ENCODE assay signal across 39 cellular contexts in the genomic region with DNA sequence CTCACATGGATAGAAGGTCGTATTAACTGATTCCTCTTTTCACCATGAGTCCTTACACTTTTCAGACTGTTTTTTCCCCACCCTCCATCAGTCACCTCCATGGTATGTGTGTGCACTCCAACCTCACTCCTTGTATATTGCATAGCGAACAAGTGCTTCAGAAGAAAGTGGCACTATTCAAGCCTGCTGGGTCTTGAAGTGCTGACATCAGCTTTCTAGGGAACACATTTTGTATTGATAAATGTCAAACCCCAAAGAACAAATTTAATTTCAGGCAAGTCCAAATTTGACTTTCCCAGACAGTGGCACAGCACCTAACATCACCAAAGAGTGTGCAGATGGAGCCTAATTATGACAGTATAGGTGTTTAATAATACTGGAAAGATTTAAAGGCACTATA.
"Had no signal": no experiment of that assay in that cellular context is flagged by ENCODE, and none has a peak within 500 bp of the region (broad histone marks: within the 10 kb centered on the region; RNA-seq: fewer than 3 reads in every experiment).

No MANE protein-coding gene starts in this region.

- H3K4me3 Mint-ChIP-seq: activated naive CD4-positive, alpha-beta T cell treated with anti-CD3 and anti-CD28 coated beads for 36 hours; activated naive CD4-positive, alpha-beta T cell treated with anti-CD3 and anti-CD28 coated beads, Interleukin-2, amount 10 ng/mL, durations not matched to agents 7 days and 5 days; activated naive CD4-positive, alpha-beta T cell treated with anti-CD3 and anti-CD28 coated beads, Interleukin-2, amount 50 U/mL, for 24 hours; activated naive CD8-positive, alpha-beta T cell; activated naive CD8-positive, alpha-beta T cell treated with anti-CD3 and anti-CD28 coated beads for 36 hours; activated naive CD8-positive, alpha-beta T cell treated with anti-CD3 and anti-CD28 coated beads, Interleukin-2, amount 10 ng/mL, durations not matched to agents 7 days and 5 days; activated naive CD8-positive, alpha-beta T cell treated with anti-CD3 and anti-CD28 coated beads, Interleukin-2, amount 50 U/mL, for 24 hours; activated T-cell treated with anti-CD3 and anti-CD28 coated beads, Interleukin-2, amount 50 U/mL, for 24 hours; activated T-cell treated with anti-CD3 and anti-CD28 coated beads, Interleukin-2, amount 50 U/mL, for 4 hours; activated T-cell treated with anti-CD3 and anti-CD28 coated beads, Interleukin-2, amount 50 U/mL, for 72 hours; activated T-helper 1 cell treated with anti-CD3 and anti-CD28 coated beads, Interleukin-12 subunit alpha, Interleukin-12 subunit beta, Interleukin-2, Interleukin-4 antibody, amounts not matched to agents 30 ng/mL and 10 ng/mL and 1 ng/mL, durations not matched to agents 14 hours and 24 hours and 36 hours; activated T-helper 17 cell treated with anti-CD3 and anti-CD28 coated beads, Interleukin-2, amount 50 U/mL, for 72 hours; brain; central memory CD8-positive, alpha-beta T cell had no signal

- H3K27me3 ChIP-seq: adrenal gland, ascending aorta, body of pancreas, brain microvascular endothelial cell, breast epithelium, cardiac muscle cell had no signal

- H3K36me3 ChIP-seq: adrenal gland, ascending aorta, brain microvascular endothelial cell, breast epithelium, cardiac muscle cell had no signal

- H3K4me1 Mint-ChIP-seq: activated naive CD4-positive, alpha-beta T cell treated with anti-CD3 and anti-CD28 coated beads, Interleukin-2, amount 10 ng/mL, durations not matched to agents 7 days and 5 days; activated naive CD4-positive, alpha-beta T cell treated with anti-CD3 and anti-CD28 coated beads, Interleukin-2, amount 50 U/mL, for 24 hours; activated naive CD8-positive, alpha-beta T cell treated with anti-CD3 and anti-CD28 coated beads for 36 hours; activated naive CD8-positive, alpha-beta T cell treated with anti-CD3 and anti-CD28 coated beads, Interleukin-2, amount 10 ng/mL, durations not matched to agents 7 days and 5 days; activated naive CD8-positive, alpha-beta T cell treated with anti-CD3 and anti-CD28 coated beads, Interleukin-2, amount 50 U/mL, for 24 hours; activated T-helper 17 cell treated with anti-CD3 and anti-CD28 coated beads, Interleukin-2, amount 50 U/mL, for 72 hours; central memory CD8-positive, alpha-beta T cell had no signal

- H3K9me3 Mint-ChIP-seq: activated naive CD4-positive, alpha-beta T cell treated with anti-CD3 and anti-CD28 coated beads, Interleukin-2, amount 50 U/mL, for 24 hours; activated naive CD8-positive, alpha-beta T cell treated with anti-CD3 and anti-CD28 coated beads, Interleukin-2, amount 50 U/mL, for 24 hours; brain had no signal

- H3K9me3 ChIP-seq: adrenal gland, ascending aorta, body of pancreas had no signal

- DNase-seq: activated effector memory CD4-positive, alpha-beta T cell treated with anti-CD3 and anti-CD28 coated beads, Interleukin-2, amount 50 U/mL, for 16 hours; activated effector memory CD4-positive, alpha-beta T cell treated with Interleukin-2 at 50 U/mL for 16 hours; activated gamma-delta T cell; activated gamma-delta T cell treated with Interleukin-2 at 50 U/mL for 16 hours; activated naive CD4-positive, alpha-beta T cell; activated naive CD4-positive, alpha-beta T cell treated with anti-CD3 and anti-CD28 coated beads for 36 hours; activated naive CD4-positive, alpha-beta T cell treated with anti-CD3 and anti-CD28 coated beads, Interleukin-2, amount 10 ng/mL, durations not matched to agents 7 days and 5 days; activated naive CD4-positive, alpha-beta T cell treated with anti-CD3 and anti-CD28 coated beads, Interleukin-2, amount 50 U/mL, for 16 hours; activated naive CD4-positive, alpha-beta T cell treated with Interleukin-2 at 50 U/mL for 16 hours; activated naive CD8-positive, alpha-beta T cell treated with anti-CD3 and anti-CD28 coated beads for 36 hours; activated naive CD8-positive, alpha-beta T cell treated with anti-CD3 and anti-CD28 coated beads, Interleukin-2, amount 10 ng/mL, durations not matched to agents 7 days and 5 days; activated naive CD8-positive, alpha-beta T cell treated with anti-CD3 and anti-CD28 coated beads, Interleukin-2, amount 50 U/mL, for 24 hours; activated T-cell treated with anti-CD3 and anti-CD28 coated beads, Interleukin-2, amount 50 U/mL, for 1 hour; activated T-cell treated with anti-CD3 and anti-CD28 coated beads, Interleukin-2, amount 50 U/mL, for 24 hours; activated T-cell treated with anti-CD3 and anti-CD28 coated beads, Interleukin-2, amount 50 U/mL, for 4 hours; activated T-cell treated with anti-CD3 and anti-CD28 coated beads, Interleukin-2, amount 50 U/mL, for 48 hours; activated T-cell treated with anti-CD3 and anti-CD28 coated beads, Interleukin-2, amount 50 U/mL, for 72 hours; adrenal gland; amniotic stem cell; amygdala; anterior cingulate cortex; body of pancreas; brain microvascular endothelial cell; caudate nucleus; central memory CD4-positive, alpha-beta T cell; cerebellar nuclear complex had no signal

- H3K4me1 ChIP-seq: adrenal gland, ascending aorta, body of pancreas, breast epithelium had no signal

- FAIRE-seq: astrocyte, bronchial epithelial cell had no signal

- H3K27ac ChIP-seq: adrenal gland, ascending aorta, body of pancreas, brain microvascular endothelial cell, breast epithelium, cardiac muscle cell had no signal

- H3K4me3 ChIP-seq: adrenal gland, ascending aorta, body of pancreas, breast epithelium, cardiac muscle cell had no signal

- ATAC-seq: activated naive CD4-positive, alpha-beta T cell treated with anti-CD3 and anti-CD28 coated beads, Interleukin-2, amount 50 U/mL, for 72 hours; activated naive CD8-positive, alpha-beta T cell treated with anti-CD3 and anti-CD28 coated beads, Interleukin-2, amount 50 U/mL, for 24 hours; activated T-cell treated with anti-CD3 and anti-CD28 coated beads, Interleukin-2, amount 50 U/mL, for 4 hours; activated T-cell treated with anti-CD3 and anti-CD28 coated beads, Interleukin-2, amount 50 U/mL, for 72 hours; activated T-helper 17 cell treated with anti-CD3 and anti-CD28 coated beads, Interleukin-2, amount 50 U/mL, for 72 hours; body of pancreas had no signal

- H3K36me3 Mint-ChIP-seq: activated naive CD4-positive, alpha-beta T cell treated with anti-CD3 and anti-CD28 coated beads, Interleukin-2, amount 10 ng/mL, durations not matched to agents 7 days and 5 days; activated naive CD4-positive, alpha-beta T cell treated with anti-CD3 and anti-CD28 coated beads, Interleukin-2, amount 50 U/mL, for 24 hours; activated naive CD4-positive, alpha-beta T cell treated with anti-CD3 and anti-CD28 coated beads, Interleukin-2, amount 50 U/mL, for 72 hours; activated naive CD8-positive, alpha-beta T cell; activated naive CD8-positive, alpha-beta T cell treated with anti-CD3 and anti-CD28 coated beads for 36 hours; activated naive CD8-positive, alpha-beta T cell treated with anti-CD3 and anti-CD28 coated beads, Interleukin-2, amount 10 ng/mL, durations not matched to agents 7 days and 5 days; brain had no signal

- H3K27me3 Mint-ChIP-seq: activated naive CD4-positive, alpha-beta T cell treated with anti-CD3 and anti-CD28 coated beads, Interleukin-2, amount 10 ng/mL, durations not matched to agents 7 days and 5 days; activated naive CD4-positive, alpha-beta T cell treated with anti-CD3 and anti-CD28 coated beads, Interleukin-2, amount 50 U/mL, for 24 hours; activated naive CD8-positive, alpha-beta T cell; activated naive CD8-positive, alpha-beta T cell treated with anti-CD3 and anti-CD28 coated beads for 36 hours; activated naive CD8-positive, alpha-beta T cell treated with anti-CD3 and anti-CD28 coated beads, Interleukin-2, amount 10 ng/mL, durations not matched to agents 7 days and 5 days; activated naive CD8-positive, alpha-beta T cell treated with anti-CD3 and anti-CD28 coated beads, Interleukin-2, amount 50 U/mL, for 24 hours; activated T-cell treated with anti-CD3 and anti-CD28 coated beads, Interleukin-2, amount 50 U/mL, for 24 hours; activated T-helper 17 cell treated with anti-CD3 and anti-CD28 coated beads, Interleukin-2, amount 50 U/mL, for 72 hours; brain; central memory CD8-positive, alpha-beta T cell had no signal

- H3K27ac Mint-ChIP-seq: activated naive CD4-positive, alpha-beta T cell treated with anti-CD3 and anti-CD28 coated beads for 36 hours; activated naive CD4-positive, alpha-beta T cell treated with anti-CD3 and anti-CD28 coated beads, Interleukin-2, amount 10 ng/mL, durations not matched to agents 7 days and 5 days; activated naive CD4-positive, alpha-beta T cell treated with anti-CD3 and anti-CD28 coated beads, Interleukin-2, amount 50 U/mL, for 24 hours; activated naive CD4-positive, alpha-beta T cell treated with anti-CD3 and anti-CD28 coated beads, Interleukin-2, amount 50 U/mL, for 72 hours; activated naive CD8-positive, alpha-beta T cell; activated naive CD8-positive, alpha-beta T cell treated with anti-CD3 and anti-CD28 coated beads for 36 hours; activated naive CD8-positive, alpha-beta T cell treated with anti-CD3 and anti-CD28 coated beads, Interleukin-2, amount 10 ng/mL, durations not matched to agents 7 days and 5 days; activated naive CD8-positive, alpha-beta T cell treated with anti-CD3 and anti-CD28 coated beads, Interleukin-2, amount 50 U/mL, for 24 hours; activated T-cell treated with anti-CD3 and anti-CD28 coated beads, Interleukin-2, amount 50 U/mL, for 24 hours; activated T-cell treated with anti-CD3 and anti-CD28 coated beads, Interleukin-2, amount 50 U/mL, for 72 hours; activated T-helper 1 cell treated with anti-CD3 and anti-CD28 coated beads, Interleukin-12 subunit alpha, Interleukin-12 subunit beta, Interleukin-2, Interleukin-4 antibody, amounts not matched to agents 30 ng/mL and 10 ng/mL and 1 ng/mL, durations not matched to agents 14 hours and 24 hours and 36 hours; activated T-helper 17 cell treated with anti-CD3 and anti-CD28 coated beads, Interleukin-2, amount 50 U/mL, for 72 hours; activated T-helper 2 cell treated with anti-CD3 and anti-CD28 coated beads, Interferon-gamma antibody, Interleukin-2, Interleukin-4, amounts not matched to agents 10 μg/mL and 5 μg/mL and 100 μg/mL, durations not matched to agents 14 hours and 24 hours and 36 hours had no signal
